ENCODE assay signal across 1 cellular context in the genomic region with DNA sequence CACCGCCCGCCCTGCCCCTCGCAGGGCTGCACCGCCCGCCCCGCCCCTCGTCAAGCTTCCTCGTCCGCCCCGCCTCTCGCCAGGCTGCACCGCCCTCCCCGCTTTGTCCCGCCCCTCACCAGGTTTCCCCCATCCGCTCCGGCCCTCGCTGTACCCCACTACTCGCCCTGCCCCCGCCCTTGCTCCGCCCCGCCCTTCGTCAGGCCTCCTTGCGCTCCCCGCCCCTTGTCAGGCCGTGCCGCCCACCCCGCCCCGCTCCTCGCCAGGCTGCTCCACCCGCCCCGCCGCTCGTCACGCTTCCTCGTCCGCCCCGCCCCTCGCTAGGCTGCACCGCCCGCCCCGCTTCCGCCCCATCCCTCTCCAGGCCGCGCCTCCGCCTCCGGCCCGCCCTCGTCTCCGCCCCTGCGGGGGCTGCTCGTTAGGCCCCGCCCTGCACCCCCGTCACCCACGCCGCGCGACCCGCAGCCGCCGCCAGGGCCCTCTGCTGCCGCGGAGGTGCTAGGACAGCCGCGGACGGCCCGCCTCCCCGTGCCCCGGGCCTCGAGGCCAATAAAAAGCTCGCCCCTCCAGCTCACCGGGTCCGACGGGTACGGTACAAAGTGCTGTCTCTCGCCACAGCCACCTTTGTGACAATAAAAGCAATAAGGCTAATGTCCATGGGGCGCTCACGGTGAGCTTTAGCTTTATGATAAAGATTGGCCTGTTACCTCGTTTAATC.
TF ChIP-seq lines count a peak whose summit lies in the region.

No MANE protein-coding gene starts in this region.

TF ChIP-seq in HepG2, 621 proteins besides CTCF, POLR2A, EP300 and RAD21 (continued from another document and continues in another):
- TF ChIP-seq, protein P1, sequence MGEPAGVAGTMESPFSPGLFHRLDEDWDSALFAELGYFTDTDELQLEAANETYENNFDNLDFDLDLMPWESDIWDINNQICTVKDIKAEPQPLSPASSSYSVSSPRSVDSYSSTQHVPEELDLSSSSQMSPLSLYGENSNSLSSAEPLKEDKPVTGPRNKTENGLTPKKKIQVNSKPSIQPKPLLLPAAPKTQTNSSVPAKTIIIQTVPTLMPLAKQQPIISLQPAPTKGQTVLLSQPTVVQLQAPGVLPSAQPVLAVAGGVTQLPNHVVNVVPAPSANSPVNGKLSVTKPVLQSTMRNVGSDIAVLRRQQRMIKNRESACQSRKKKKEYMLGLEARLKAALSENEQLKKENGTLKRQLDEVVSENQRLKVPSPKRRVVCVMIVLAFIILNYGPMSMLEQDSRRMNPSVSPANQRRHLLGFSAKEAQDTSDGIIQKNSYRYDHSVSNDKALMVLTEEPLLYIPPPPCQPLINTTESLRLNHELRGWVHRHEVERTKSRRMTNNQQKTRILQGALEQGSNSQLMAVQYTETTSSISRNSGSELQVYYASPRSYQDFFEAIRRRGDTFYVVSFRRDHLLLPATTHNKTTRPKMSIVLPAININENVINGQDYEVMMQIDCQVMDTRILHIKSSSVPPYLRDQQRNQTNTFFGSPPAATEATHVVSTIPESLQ (CRISPR knock-in tag; conservative IDR thresholded peaks at IDR 0.05): no peak
- TF ChIP-seq KDM5B (CRISPR knock-in tag; IDR thresholded peaks at IDR 0.05; ENCODE audit: borderline replicate concordance): peak; percentile 70; the same call in 1 of the 2 replicates
- TF ChIP-seq ZNF547 (CRISPR knock-in tag; IDR thresholded peaks at IDR 0.05): peak; percentile 81; the same call in 1 of the 2 replicates
- TF ChIP-seq, protein P2, sequence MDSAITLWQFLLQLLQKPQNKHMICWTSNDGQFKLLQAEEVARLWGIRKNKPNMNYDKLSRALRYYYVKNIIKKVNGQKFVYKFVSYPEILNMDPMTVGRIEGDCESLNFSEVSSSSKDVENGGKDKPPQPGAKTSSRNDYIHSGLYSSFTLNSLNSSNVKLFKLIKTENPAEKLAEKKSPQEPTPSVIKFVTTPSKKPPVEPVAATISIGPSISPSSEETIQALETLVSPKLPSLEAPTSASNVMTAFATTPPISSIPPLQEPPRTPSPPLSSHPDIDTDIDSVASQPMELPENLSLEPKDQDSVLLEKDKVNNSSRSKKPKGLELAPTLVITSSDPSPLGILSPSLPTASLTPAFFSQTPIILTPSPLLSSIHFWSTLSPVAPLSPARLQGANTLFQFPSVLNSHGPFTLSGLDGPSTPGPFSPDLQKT (CRISPR knock-in tag; IDR thresholded peaks at IDR 0.05; ENCODE audit: borderline replicate concordance): no peak
- no peak for TF ChIP-seq TMF1 (CRISPR knock-in tag; IDR thresholded peaks at IDR 0.05; ENCODE audit: low read depth)
- TF ChIP-seq, protein P3, sequence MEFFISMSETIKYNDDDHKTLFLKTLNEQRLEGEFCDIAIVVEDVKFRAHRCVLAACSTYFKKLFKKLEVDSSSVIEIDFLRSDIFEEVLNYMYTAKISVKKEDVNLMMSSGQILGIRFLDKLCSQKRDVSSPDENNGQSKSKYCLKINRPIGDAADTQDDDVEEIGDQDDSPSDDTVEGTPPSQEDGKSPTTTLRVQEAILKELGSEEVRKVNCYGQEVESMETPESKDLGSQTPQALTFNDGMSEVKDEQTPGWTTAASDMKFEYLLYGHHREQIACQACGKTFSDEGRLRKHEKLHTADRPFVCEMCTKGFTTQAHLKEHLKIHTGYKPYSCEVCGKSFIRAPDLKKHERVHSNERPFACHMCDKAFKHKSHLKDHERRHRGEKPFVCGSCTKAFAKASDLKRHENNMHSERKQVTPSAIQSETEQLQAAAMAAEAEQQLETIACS (CRISPR knock-in tag; IDR thresholded peaks at IDR 0.05): no peak
- TF ChIP-seq, protein P4, sequence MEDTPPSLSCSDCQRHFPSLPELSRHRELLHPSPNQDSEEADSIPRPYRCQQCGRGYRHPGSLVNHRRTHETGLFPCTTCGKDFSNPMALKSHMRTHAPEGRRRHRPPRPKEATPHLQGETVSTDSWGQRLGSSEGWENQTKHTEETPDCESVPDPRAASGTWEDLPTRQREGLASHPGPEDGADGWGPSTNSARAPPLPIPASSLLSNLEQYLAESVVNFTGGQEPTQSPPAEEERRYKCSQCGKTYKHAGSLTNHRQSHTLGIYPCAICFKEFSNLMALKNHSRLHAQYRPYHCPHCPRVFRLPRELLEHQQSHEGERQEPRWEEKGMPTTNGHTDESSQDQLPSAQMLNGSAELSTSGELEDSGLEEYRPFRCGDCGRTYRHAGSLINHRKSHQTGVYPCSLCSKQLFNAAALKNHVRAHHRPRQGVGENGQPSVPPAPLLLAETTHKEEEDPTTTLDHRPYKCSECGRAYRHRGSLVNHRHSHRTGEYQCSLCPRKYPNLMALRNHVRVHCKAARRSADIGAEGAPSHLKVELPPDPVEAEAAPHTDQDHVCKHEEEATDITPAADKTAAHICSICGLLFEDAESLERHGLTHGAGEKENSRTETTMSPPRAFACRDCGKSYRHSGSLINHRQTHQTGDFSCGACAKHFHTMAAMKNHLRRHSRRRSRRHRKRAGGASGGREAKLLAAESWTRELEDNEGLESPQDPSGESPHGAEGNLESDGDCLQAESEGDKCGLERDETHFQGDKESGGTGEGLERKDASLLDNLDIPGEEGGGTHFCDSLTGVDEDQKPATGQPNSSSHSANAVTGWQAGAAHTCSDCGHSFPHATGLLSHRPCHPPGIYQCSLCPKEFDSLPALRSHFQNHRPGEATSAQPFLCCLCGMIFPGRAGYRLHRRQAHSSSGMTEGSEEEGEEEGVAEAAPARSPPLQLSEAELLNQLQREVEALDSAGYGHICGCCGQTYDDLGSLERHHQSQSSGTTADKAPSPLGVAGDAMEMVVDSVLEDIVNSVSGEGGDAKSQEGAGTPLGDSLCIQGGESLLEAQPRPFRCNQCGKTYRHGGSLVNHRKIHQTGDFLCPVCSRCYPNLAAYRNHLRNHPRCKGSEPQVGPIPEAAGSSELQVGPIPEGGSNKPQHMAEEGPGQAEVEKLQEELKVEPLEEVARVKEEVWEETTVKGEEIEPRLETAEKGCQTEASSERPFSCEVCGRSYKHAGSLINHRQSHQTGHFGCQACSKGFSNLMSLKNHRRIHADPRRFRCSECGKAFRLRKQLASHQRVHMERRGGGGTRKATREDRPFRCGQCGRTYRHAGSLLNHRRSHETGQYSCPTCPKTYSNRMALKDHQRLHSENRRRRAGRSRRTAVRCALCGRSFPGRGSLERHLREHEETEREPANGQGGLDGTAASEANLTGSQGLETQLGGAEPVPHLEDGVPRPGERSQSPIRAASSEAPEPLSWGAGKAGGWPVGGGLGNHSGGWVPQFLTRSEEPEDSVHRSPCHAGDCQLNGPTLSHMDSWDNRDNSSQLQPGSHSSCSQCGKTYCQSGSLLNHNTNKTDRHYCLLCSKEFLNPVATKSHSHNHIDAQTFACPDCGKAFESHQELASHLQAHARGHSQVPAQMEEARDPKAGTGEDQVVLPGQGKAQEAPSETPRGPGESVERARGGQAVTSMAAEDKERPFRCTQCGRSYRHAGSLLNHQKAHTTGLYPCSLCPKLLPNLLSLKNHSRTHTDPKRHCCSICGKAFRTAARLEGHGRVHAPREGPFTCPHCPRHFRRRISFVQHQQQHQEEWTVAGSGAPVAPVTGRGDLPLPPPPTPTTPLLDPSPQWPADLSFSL (CRISPR knock-in tag; IDR thresholded peaks at IDR 0.05): no peak
- TF ChIP-seq CBX5 (CRISPR knock-in tag; IDR thresholded peaks at IDR 0.05; ENCODE audit: borderline replicate concordance): no peak
- TF ChIP-seq KAT2B (IDR thresholded peaks at IDR 0.05; ENCODE audit: borderline replicate concordance, low read depth, low read length): no peak
- TF ChIP-seq HES4 (CRISPR knock-in tag; IDR thresholded peaks at IDR 0.05; ENCODE audit: borderline replicate concordance): no peak
- TF ChIP-seq, protein P5, sequence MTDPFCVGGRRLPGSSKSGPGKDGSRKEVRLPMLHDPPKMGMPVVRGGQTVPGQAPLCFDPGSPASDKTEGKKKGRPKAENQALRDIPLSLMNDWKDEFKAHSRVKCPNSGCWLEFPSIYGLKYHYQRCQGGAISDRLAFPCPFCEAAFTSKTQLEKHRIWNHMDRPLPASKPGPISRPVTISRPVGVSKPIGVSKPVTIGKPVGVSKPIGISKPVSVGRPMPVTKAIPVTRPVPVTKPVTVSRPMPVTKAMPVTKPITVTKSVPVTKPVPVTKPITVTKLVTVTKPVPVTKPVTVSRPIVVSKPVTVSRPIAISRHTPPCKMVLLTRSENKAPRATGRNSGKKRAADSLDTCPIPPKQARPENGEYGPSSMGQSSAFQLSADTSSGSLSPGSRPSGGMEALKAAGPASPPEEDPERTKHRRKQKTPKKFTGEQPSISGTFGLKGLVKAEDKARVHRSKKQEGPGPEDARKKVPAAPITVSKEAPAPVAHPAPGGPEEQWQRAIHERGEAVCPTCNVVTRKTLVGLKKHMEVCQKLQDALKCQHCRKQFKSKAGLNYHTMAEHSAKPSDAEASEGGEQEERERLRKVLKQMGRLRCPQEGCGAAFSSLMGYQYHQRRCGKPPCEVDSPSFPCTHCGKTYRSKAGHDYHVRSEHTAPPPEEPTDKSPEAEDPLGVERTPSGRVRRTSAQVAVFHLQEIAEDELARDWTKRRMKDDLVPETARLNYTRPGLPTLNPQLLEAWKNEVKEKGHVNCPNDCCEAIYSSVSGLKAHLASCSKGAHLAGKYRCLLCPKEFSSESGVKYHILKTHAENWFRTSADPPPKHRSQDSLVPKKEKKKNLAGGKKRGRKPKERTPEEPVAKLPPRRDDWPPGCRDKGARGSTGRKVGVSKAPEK (CRISPR knock-in tag; IDR thresholded peaks at IDR 0.05; ENCODE audit: borderline replicate concordance): 0 out of 2 replicates have a peak, but pooled peaks have one; percentile 18
- peak; percentile 42; the same call in 1 of the 2 replicates for TF ChIP-seq DMAP1 (CRISPR knock-in tag; IDR thresholded peaks at IDR 0.05)
- TF ChIP-seq ZNF790 (CRISPR knock-in tag; IDR thresholded peaks at IDR 0.05; ENCODE audit: borderline replicate concordance): no peak; the same call in 1 of the 2 replicates
- TF ChIP-seq ZNF598 (CRISPR knock-in tag; IDR thresholded peaks at IDR 0.05; ENCODE audit: borderline replicate concordance): 0 out of 2 replicates have a peak, but pooled peaks have one; percentile 57
- TF ChIP-seq, protein P6, sequence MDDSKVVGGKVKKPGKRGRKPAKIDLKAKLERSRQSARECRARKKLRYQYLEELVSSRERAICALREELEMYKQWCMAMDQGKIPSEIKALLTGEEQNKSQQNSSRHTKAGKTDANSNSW (CRISPR knock-in tag; IDR thresholded peaks at IDR 0.05; ENCODE audit: borderline replicate concordance): no peak
- no peak for TF ChIP-seq SAFB2 (CRISPR knock-in tag; IDR thresholded peaks at IDR 0.05; ENCODE audit: borderline replicate concordance, low read depth)
- TF ChIP-seq, protein P7, sequence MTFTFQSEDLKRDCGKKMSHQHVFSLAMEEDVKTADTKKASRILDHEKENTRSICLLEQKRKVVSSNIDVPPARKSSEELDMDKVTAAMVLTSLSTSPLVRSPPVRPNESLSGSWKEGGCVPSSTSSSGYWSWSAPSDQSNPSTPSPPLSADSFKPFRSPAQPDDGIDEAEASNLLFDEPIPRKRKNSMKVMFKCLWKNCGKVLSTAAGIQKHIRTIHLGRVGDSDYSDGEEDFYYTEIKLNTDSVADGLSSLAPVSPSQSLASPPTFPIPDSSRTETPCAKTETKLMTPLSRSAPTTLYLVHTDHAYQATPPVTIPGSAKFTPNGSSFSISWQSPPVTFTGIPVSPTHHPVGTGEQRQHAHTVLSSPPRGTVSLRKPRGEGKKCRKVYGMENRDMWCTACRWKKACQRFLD (CRISPR knock-in tag; IDR thresholded peaks at IDR 0.05; ENCODE audit: borderline replicate concordance): peak; percentile 77; the same call in 1 of the 2 replicates
- TF ChIP-seq ZNF383 (CRISPR knock-in tag; IDR thresholded peaks at IDR 0.05; ENCODE audit: borderline replicate concordance): no peak; the same call in 1 of the 2 replicates
- TF ChIP-seq TP53 (CRISPR knock-in tag; conservative IDR thresholded peaks at IDR 0.05): no peak
- TF ChIP-seq, protein P8, sequence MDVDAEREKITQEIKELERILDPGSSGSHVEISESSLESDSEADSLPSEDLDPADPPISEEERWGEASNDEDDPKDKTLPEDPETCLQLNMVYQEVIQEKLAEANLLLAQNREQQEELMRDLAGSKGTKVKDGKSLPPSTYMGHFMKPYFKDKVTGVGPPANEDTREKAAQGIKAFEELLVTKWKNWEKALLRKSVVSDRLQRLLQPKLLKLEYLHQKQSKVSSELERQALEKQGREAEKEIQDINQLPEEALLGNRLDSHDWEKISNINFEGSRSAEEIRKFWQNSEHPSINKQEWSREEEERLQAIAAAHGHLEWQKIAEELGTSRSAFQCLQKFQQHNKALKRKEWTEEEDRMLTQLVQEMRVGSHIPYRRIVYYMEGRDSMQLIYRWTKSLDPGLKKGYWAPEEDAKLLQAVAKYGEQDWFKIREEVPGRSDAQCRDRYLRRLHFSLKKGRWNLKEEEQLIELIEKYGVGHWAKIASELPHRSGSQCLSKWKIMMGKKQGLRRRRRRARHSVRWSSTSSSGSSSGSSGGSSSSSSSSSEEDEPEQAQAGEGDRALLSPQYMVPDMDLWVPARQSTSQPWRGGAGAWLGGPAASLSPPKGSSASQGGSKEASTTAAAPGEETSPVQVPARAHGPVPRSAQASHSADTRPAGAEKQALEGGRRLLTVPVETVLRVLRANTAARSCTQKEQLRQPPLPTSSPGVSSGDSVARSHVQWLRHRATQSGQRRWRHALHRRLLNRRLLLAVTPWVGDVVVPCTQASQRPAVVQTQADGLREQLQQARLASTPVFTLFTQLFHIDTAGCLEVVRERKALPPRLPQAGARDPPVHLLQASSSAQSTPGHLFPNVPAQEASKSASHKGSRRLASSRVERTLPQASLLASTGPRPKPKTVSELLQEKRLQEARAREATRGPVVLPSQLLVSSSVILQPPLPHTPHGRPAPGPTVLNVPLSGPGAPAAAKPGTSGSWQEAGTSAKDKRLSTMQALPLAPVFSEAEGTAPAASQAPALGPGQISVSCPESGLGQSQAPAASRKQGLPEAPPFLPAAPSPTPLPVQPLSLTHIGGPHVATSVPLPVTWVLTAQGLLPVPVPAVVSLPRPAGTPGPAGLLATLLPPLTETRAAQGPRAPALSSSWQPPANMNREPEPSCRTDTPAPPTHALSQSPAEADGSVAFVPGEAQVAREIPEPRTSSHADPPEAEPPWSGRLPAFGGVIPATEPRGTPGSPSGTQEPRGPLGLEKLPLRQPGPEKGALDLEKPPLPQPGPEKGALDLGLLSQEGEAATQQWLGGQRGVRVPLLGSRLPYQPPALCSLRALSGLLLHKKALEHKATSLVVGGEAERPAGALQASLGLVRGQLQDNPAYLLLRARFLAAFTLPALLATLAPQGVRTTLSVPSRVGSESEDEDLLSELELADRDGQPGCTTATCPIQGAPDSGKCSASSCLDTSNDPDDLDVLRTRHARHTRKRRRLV (CRISPR knock-in tag; IDR thresholded peaks at IDR 0.05): no peak
- peak; percentile 80 for TF ChIP-seq ZNF350 (CRISPR knock-in tag; IDR thresholded peaks at IDR 0.05; ENCODE audit: borderline replicate concordance, low read depth)
- TF ChIP-seq ZMYM4 (CRISPR knock-in tag; IDR thresholded peaks at IDR 0.05): peak; percentile 97
- no peak for TF ChIP-seq EHMT2 (IDR thresholded peaks at IDR 0.05; ENCODE audit: borderline replicate concordance, low read depth, low read length)
- no peak for TF ChIP-seq MTF2 (CRISPR knock-in tag; IDR thresholded peaks at IDR 0.05; ENCODE audit: borderline replicate concordance)
- 0 out of 2 replicates have a peak, but pooled peaks have one; percentile 37 for TF ChIP-seq ZNF766 (CRISPR knock-in tag; IDR thresholded peaks at IDR 0.05; ENCODE audit: borderline replicate concordance)
- no peak for TF ChIP-seq ZNF101 (CRISPR knock-in tag; IDR thresholded peaks at IDR 0.05; ENCODE audit: borderline replicate concordance, low read depth)
- TF ChIP-seq RELA (CRISPR knock-in tag; IDR thresholded peaks at IDR 0.05): no peak
